9 cellular contexts compared by ENCODE assay signal in genomic region chr11:62538470-62539237, GRCh38. TPM values are rescaled to one million over a fixed set of nuclear protein-coding genes. Genes with fewer than 3 reads are reported as not detected.
DNase-seq lines count a peak whose midpoint lies in the region; ATAC-seq, FAIRE-seq and TF ChIP-seq lines count a peak whose summit lies in the region.
"Had no signal": no experiment of that assay in that cellular context is flagged by ENCODE, and none has a peak within 500 bp of the region (broad histone marks: within the 10 kb centered on the region; RNA-seq: fewer than 3 reads in every experiment).

No MANE protein-coding gene starts in this region.

- TF ChIP-seq POLR2A in vagina (IDR thresholded peaks at IDR 0.05), result no peak

- DNase-seq in left ventricle myocardium inferior (no peak), cardiac septum (ENCODE audit: low spot score) (no peak), adipocyte (ENCODE audit: low read depth) (no peak), vagina (ENCODE audit: extremely low spot score in 2 of 2) (no peak), urothelium cell line (ENCODE audit: low spot score) (no peak)
- DNase-seq in activated effector memory CD4-positive, alpha-beta T cell treated with Interleukin-2 at 50 U/mL for 16 hours, result no peak
- DNase-seq: GDM1 had no signal

- intact Hi-C loops in left ventricle myocardium inferior (cut with micrococcal nuclease), result no loop called here
- intact Hi-C loops in cardiac septum (cut with DNase I), result loop anchor here (1.0 kb wide), 1 partner anchor 40 kb away; no protein-coding TSS in a partner anchor
- intact Hi-C loops in vagina (cut with DNase I), result no loop called here

- peaks cover 90% of the 10 kb centered on the region for H3K4me1 ChIP-seq in left ventricle myocardium inferior
- H3K4me1 ChIP-seq in adipocyte (ENCODE audit: control insufficient read depth, insufficient read depth, low read length), result peaks cover 67% of the 10 kb centered on the region
- H3K4me1 ChIP-seq in mucosa of rectum (ENCODE audit: control insufficient read depth in 2 of 2, insufficient read depth in 2 of 2, low read length in 2 of 2), result peaks cover 57 to 59% of the 10 kb centered on the region in 2 donors
- peaks cover 82% of the 10 kb centered on the region for H3K4me1 ChIP-seq in vagina

- H3K27ac ChIP-seq in left ventricle myocardium inferior (replicated peaks) (peak overlapping the region; percentile 100), mucosa of rectum (ENCODE audit: low read depth in 2 of 2, low read length in 2 of 2) (peak overlapping the region; percentile 71 to 84), vagina (peak overlapping the region; percentile 100)

- no peak for FAIRE-seq in urothelium cell line (lab: Jason Lieb, UNC)

- H3K36me3 ChIP-seq in left ventricle myocardium inferior, result peaks cover 26% of the 10 kb centered on the region
- H3K36me3 ChIP-seq in adipocyte (ENCODE audit: control insufficient read depth, insufficient read depth, low read length, severe bottlenecking), result peaks cover 28% of the 10 kb centered on the region
- H3K36me3 ChIP-seq in mucosa of rectum (ENCODE audit: control insufficient read depth in 2 of 2, insufficient read depth in 2 of 2, low read length in 2 of 2), result peaks cover 34 to 38% of the 10 kb centered on the region in 2 donors
- peaks cover 0 to 29% of the 10 kb centered on the region in 2 donors for H3K36me3 ChIP-seq in vagina

- ATAC-seq in HG03571 (IDR thresholded peaks at IDR 0.05; ENCODE audit: unreplicated experiment), result no peak

- no peak for TF ChIP-seq CTCF in left ventricle myocardium inferior (IDR thresholded peaks at IDR 0.05; ENCODE audit: borderline replicate concordance)
- no peak for TF ChIP-seq CTCF in vagina (IDR thresholded peaks at IDR 0.05)

- no peaks in the 10 kb centered on the region for H3K9me3 ChIP-seq in left ventricle myocardium inferior (replicated peaks)
- H3K9me3 ChIP-seq in adipocyte (ENCODE audit: control insufficient read depth, low read length), result no peaks in the 10 kb centered on the region
- H3K9me3 ChIP-seq in mucosa of rectum (ENCODE audit: control insufficient read depth in 2 of 2, low read length in 2 of 2), result no peaks in the 10 kb centered on the region
- no peaks in the 10 kb centered on the region for H3K9me3 ChIP-seq in vagina

- H3K27me3 ChIP-seq in left ventricle myocardium inferior (ENCODE audit: low read depth), result no peaks in the 10 kb centered on the region
- H3K27me3 ChIP-seq in adipocyte (replicated peaks; ENCODE audit: control insufficient read depth, insufficient read depth, low read length), result no peaks in the 10 kb centered on the region
- no peaks in the 10 kb centered on the region for H3K27me3 ChIP-seq in mucosa of rectum (ENCODE audit: control insufficient read depth in 2 of 2, insufficient read depth in 2 of 2, low read length in 2 of 2)
- H3K27me3 ChIP-seq in vagina, result no peaks in the 10 kb centered on the region

- H3K4me3 ChIP-seq in left ventricle myocardium inferior (peak overlapping the region; percentile 100), adipocyte (ENCODE audit: low read length) (peak overlapping the region; percentile 69), mucosa of rectum (ENCODE audit: low read length in 2 of 2) (peak overlapping the region; percentile 25 to 44), vagina (peak overlapping the region; percentile 99 to 100)

- H3K9ac ChIP-seq in adipocyte (ENCODE audit: low read length), result peak overlapping the region; percentile 60
- H3K9ac ChIP-seq in mucosa of rectum (ENCODE audit: low read depth in 1 of 2, low read length in 2 of 2), result peak overlapping the region; percentile 54 to 68

RNA-seq across cellular contexts. Expression of gene AHNAK, which starts 8.0 kb away (rescaled TPM):
- 290 TPM for total RNA-seq in left ventricle myocardium inferior
- 485 TPM for total RNA-seq in cardiac septum
- total RNA-seq in vagina, result 828 TPM

RNA-seq across cellular contexts. Expression of gene EEF1G, which starts 35.0 kb away (rescaled TPM):
- total RNA-seq in left ventricle myocardium inferior, result 958 TPM
- 735 TPM for total RNA-seq in cardiac septum
- 1,183 TPM for total RNA-seq in vagina

RNA-seq across cellular contexts. Expression of gene TUT1, which starts 52.7 kb away (rescaled TPM):
- total RNA-seq in left ventricle myocardium inferior (12.5 TPM), cardiac septum (11.7 TPM), vagina (12.0 TPM)

Comparison
In these comparisons a context has a peak if more than half of its experiments do, and no peak if none do; other contexts are left out.
1. H3K4me3 ChIP-seq: peak in every context shown above with its lines; median percentile 100 in left ventricle myocardium inferior; 100 in vagina; 69 in adipocyte; 34 in mucosa of rectum.